14 cellular contexts compared by ENCODE assay signal in genomic region chr20:25461281-25461650, GRCh38. TPM values are rescaled to one million over a fixed set of nuclear protein-coding genes. Genes with fewer than 3 reads are reported as not detected.
DNase-seq lines count a peak whose midpoint lies in the region; ATAC-seq and TF ChIP-seq lines count a peak whose summit lies in the region.
"Had no signal": no experiment of that assay in that cellular context is flagged by ENCODE, and none has a peak within 500 bp of the region (broad histone marks: within the 10 kb centered on the region; RNA-seq: fewer than 3 reads in every experiment).

No MANE protein-coding gene starts in this region.

- H2BK20ac ChIP-seq in H9 (ENCODE audit: low read depth, low read length, poor library complexity, severe bottlenecking) = no peak overlapping the region

- H3K4me3 Mint-ChIP-seq in endothelial cell (ENCODE audit: unreplicated experiment) (no peak overlapping the region), progenitor cell of endocrine pancreas (ENCODE audit: low read depth) (no peak overlapping the region), H9 (no peak overlapping the region)
- H3K4me3 Mint-ChIP-seq in activated T-helper 17 cell treated with anti-CD3 and anti-CD28 coated beads, Interleukin-2, amount 50 U/mL, for 72 hours = no peak overlapping the region
- H3K4me3 Mint-ChIP-seq: CD4-positive, alpha-beta T cell; HFFc6 had no signal

- H3K27ac ChIP-seq in heart right ventricle (peak overlapping the region in 1 of 10 donors; percentile 16), H9 (ENCODE audit: insufficient read length, low read depth, low read length) (no peak overlapping the region)
- H3K27ac ChIP-seq: 22Rv1 had no signal

- no peak overlapping the region for H4K91ac ChIP-seq in H9 (ENCODE audit: insufficient read length, low read depth, low read length)

- H3K36me3 ChIP-seq in heart right ventricle = peaks cover 0 to 14% (median 0%) of the 10 kb centered on the region in 9 donors

- no peak for ATAC-seq in heart right ventricle
- no peak for ATAC-seq in activated T-helper 17 cell treated with anti-CD3 and anti-CD28 coated beads, Interleukin-2, amount 50 U/mL, for 72 hours (replicated peaks)
- ATAC-seq: GM12878 had no signal

- no peak overlapping the region for H4K8ac ChIP-seq in H9 (replicated peaks; ENCODE audit: insufficient read length, low read depth, low read length)

- no peak overlapping the region for H3K4ac ChIP-seq in H9 (ENCODE audit: low read depth, low read length)

- H3K79me2 ChIP-seq in H9 (ENCODE audit: insufficient read depth, low read length) = no peaks in the 10 kb centered on the region

- H3K36me3 Mint-ChIP-seq in endothelial cell (ENCODE audit: low read depth, unreplicated experiment) = peaks cover 57% of the 10 kb centered on the region
- peaks cover 31% of the 10 kb centered on the region for H3K36me3 Mint-ChIP-seq in progenitor cell of endocrine pancreas (ENCODE audit: insufficient read depth)
- H3K36me3 Mint-ChIP-seq in activated T-helper 17 cell treated with anti-CD3 and anti-CD28 coated beads, Interleukin-2, amount 50 U/mL, for 72 hours (ENCODE audit: low read depth) = no peaks in the 10 kb centered on the region
- H3K36me3 Mint-ChIP-seq in H9 (ENCODE audit: insufficient read depth in 1 of 3, low read depth in 3 of 3) = peaks cover 61 to 84% (median 84%) of the 10 kb centered on the region in 3 experiments

- no peaks in the 10 kb centered on the region for H3K79me1 ChIP-seq in H9 (ENCODE audit: insufficient read depth, low read depth, low read length, poor library complexity, severe bottlenecking)

- no peaks in the 10 kb centered on the region for H4K20me1 ChIP-seq in H9 (ENCODE audit: control insufficient read depth, insufficient read depth, insufficient read length)

- H3K27me3 ChIP-seq in heart right ventricle (no peaks in the 10 kb centered on the region), H9 (ENCODE audit: insufficient read depth, low read length) (no peaks in the 10 kb centered on the region)

- H2AK5ac ChIP-seq in H9 (ENCODE audit: insufficient read length, low read length) = no peak overlapping the region

- no peak for TF ChIP-seq CTCF in heart right ventricle (IDR thresholded peaks at IDR 0.05)
- no peak for TF ChIP-seq CTCF in endothelial cell (IDR thresholded peaks at IDR 0.05; ENCODE audit: unreplicated experiment)
- TF ChIP-seq CTCF in progenitor cell of endocrine pancreas (IDR thresholded peaks at IDR 0.05; ENCODE audit: unreplicated experiment) = no peak
- TF ChIP-seq CTCF in H9 (conservative IDR thresholded peaks at IDR 0.05) = no peak

- H4K5ac ChIP-seq in H9 (ENCODE audit: insufficient read length, low read depth, low read length) = no peak overlapping the region

- intact Hi-C loops in cardiac septum (cut with DNase I) (no loop called here), heart right ventricle (cut with DNase I) (loop anchor here in 1 of 10 donors (10.0 kb wide), 1 partner anchor 74 kb away; no protein-coding TSS in a partner anchor)

- H3K14ac ChIP-seq in H9 (ENCODE audit: insufficient read depth, low read length) = no peak overlapping the region

- H3K9me3 ChIP-seq in heart right ventricle (no peaks in the 10 kb centered on the region), H9 (ENCODE audit: control insufficient read depth, low read depth, low read length) (no peaks in the 10 kb centered on the region)

- H2BK12ac ChIP-seq in H9 (ENCODE audit: insufficient read length, low read depth, low read length) = no peak overlapping the region

- H3K4me2 ChIP-seq in H9 (ENCODE audit: insufficient read depth, insufficient read length, low read length) = no peak overlapping the region

- H3K9me3 Mint-ChIP-seq in endothelial cell (ENCODE audit: unreplicated experiment) (no peaks in the 10 kb centered on the region), progenitor cell of endocrine pancreas (ENCODE audit: low read depth) (no peaks in the 10 kb centered on the region), H9 (no peaks in the 10 kb centered on the region; a peak in 1 of 5 replicates)
- no peaks in the 10 kb centered on the region for H3K9me3 Mint-ChIP-seq in activated T-helper 17 cell treated with anti-CD3 and anti-CD28 coated beads, Interleukin-2, amount 50 U/mL, for 72 hours
- H3K9me3 Mint-ChIP-seq: CD4-positive, alpha-beta T cell; HFFc6 had no signal

- no peak overlapping the region for H2BK15ac ChIP-seq in H9 (ENCODE audit: low read depth, low read length)

- peak; percentile 57 for DNase-seq in cardiac septum (ENCODE audit: low spot score)
- DNase-seq in heart right ventricle = no peak
- no peak for DNase-seq in endothelial cell (ENCODE audit: low spot score)
- DNase-seq in progenitor cell of endocrine pancreas (ENCODE audit: low spot score, unreplicated experiment) = no peak
- no peak for DNase-seq in H9
- DNase-seq in central memory CD4-positive, alpha-beta T cell = no peak
- DNase-seq: CD4-positive, alpha-beta T cell; DMS79; GOT3; HCEC 1CT; HFFc6 had no signal

- no peak overlapping the region for H3K9ac ChIP-seq in H9 (ENCODE audit: extremely low read depth, insufficient read length, low read length)

- H3K4me1 ChIP-seq in heart right ventricle = peaks cover 0 to 9% (median 3%) of the 10 kb centered on the region in 9 donors
- no peaks in the 10 kb centered on the region for H3K4me1 ChIP-seq in H9 (ENCODE audit: insufficient read depth, low read length)

- H3K4me1 Mint-ChIP-seq in endothelial cell (ENCODE audit: unreplicated experiment) (peaks cover 2% of the 10 kb centered on the region), progenitor cell of endocrine pancreas (ENCODE audit: low read depth) (no peaks in the 10 kb centered on the region), H9 (peaks cover 3 to 11% of the 10 kb centered on the region in 2 experiments; a peak in 3 of 4 replicates)
- H3K4me1 Mint-ChIP-seq in activated T-helper 17 cell treated with anti-CD3 and anti-CD28 coated beads, Interleukin-2, amount 50 U/mL, for 72 hours = no peaks in the 10 kb centered on the region

- no peak overlapping the region for H2BK120ac ChIP-seq in H9 (ENCODE audit: low read depth, low read length, poor library complexity, severe bottlenecking)

- WGBS in heart right ventricle, 2 donors = 87 to 94% methylated on average over 9 of the region's 9 CpGs
- WGBS in H9 (ENCODE audit: extremely low coverage, insufficient read length, low lambda C conversion rate) = no CpG with 5 or more reads among the region's 9 CpGs

- no peak overlapping the region for H3K18ac ChIP-seq in H9 (ENCODE audit: insufficient read length, low read depth, low read length)

- no peaks in the 10 kb centered on the region for H3K23me2 ChIP-seq in H9 (ENCODE audit: insufficient read length, low read depth, low read length, poor library complexity, severe bottlenecking)

- H2BK5ac ChIP-seq in H9 (ENCODE audit: insufficient read length, low read length) = no peak overlapping the region

- H3K23ac ChIP-seq in H9 (ENCODE audit: insufficient read length, low read depth, low read length) = no peak overlapping the region

- H3T11ph ChIP-seq in H9 (ENCODE audit: low read length) = no peak overlapping the region

- H3K56ac ChIP-seq in H9 (ENCODE audit: insufficient read length, low read depth, low read length) = no peak overlapping the region

- no peak overlapping the region for H2AFZ ChIP-seq in H9 (ENCODE audit: low read length)

- peaks cover 10% of the 10 kb centered on the region for H3K27me3 Mint-ChIP-seq in endothelial cell (ENCODE audit: unreplicated experiment)
- no peaks in the 10 kb centered on the region for H3K27me3 Mint-ChIP-seq in progenitor cell of endocrine pancreas
- H3K27me3 Mint-ChIP-seq in activated T-helper 17 cell treated with anti-CD3 and anti-CD28 coated beads, Interleukin-2, amount 50 U/mL, for 72 hours = no peaks in the 10 kb centered on the region
- H3K27me3 Mint-ChIP-seq in H9 (ENCODE audit: low read depth) = no peaks in the 10 kb centered on the region
- H3K27me3 Mint-ChIP-seq: CD4-positive, alpha-beta T cell had no signal

- H3K4me3 ChIP-seq in heart right ventricle = no peak overlapping the region
- H3K4me3 ChIP-seq: GM12878 had no signal

- H3K27ac Mint-ChIP-seq in endothelial cell (ENCODE audit: unreplicated experiment) (peak overlapping the region; percentile 52), progenitor cell of endocrine pancreas (peak overlapping the region; percentile 20), H9 (0 out of 7 replicates have a peak overlapping the region, but pooled peaks of 1 of the 3 experiments have one; percentile 61)
- no peak overlapping the region for H3K27ac Mint-ChIP-seq in activated T-helper 17 cell treated with anti-CD3 and anti-CD28 coated beads, Interleukin-2, amount 50 U/mL, for 72 hours
- H3K27ac Mint-ChIP-seq: CD4-positive, alpha-beta T cell; HFFc6 had no signal

RNA-seq across cellular contexts. Expression of gene GINS1, which starts 53.8 kb away (rescaled TPM):
- total RNA-seq in cardiac septum = 0.43 TPM
- 1 to 10 TPM in 2 of 10 donors, under 1 TPM in 8; 0.19 to 1.6 (median 0.64) TPM for total RNA-seq in heart right ventricle
- under 1 TPM; 0.28 to 0.29 TPM for polyA plus RNA-seq in heart right ventricle
- total RNA-seq in endothelial cell (ENCODE audit: unreplicated experiment) = 12.3 TPM
- 25.2 and 29.0 TPM in 2 replicates for total RNA-seq in progenitor cell of endocrine pancreas
- 10 to 100 TPM; 20.9 to 31.1 TPM for total RNA-seq in activated T-helper 17 cell treated with anti-CD3 and anti-CD28 coated beads, Interleukin-2, amount 50 U/mL, for 72 hours
- 74.3 and 74.5 TPM in 2 replicates for total RNA-seq in H9 (2021)
